25 cellular contexts compared by ENCODE assay signal in the genomic region with DNA sequence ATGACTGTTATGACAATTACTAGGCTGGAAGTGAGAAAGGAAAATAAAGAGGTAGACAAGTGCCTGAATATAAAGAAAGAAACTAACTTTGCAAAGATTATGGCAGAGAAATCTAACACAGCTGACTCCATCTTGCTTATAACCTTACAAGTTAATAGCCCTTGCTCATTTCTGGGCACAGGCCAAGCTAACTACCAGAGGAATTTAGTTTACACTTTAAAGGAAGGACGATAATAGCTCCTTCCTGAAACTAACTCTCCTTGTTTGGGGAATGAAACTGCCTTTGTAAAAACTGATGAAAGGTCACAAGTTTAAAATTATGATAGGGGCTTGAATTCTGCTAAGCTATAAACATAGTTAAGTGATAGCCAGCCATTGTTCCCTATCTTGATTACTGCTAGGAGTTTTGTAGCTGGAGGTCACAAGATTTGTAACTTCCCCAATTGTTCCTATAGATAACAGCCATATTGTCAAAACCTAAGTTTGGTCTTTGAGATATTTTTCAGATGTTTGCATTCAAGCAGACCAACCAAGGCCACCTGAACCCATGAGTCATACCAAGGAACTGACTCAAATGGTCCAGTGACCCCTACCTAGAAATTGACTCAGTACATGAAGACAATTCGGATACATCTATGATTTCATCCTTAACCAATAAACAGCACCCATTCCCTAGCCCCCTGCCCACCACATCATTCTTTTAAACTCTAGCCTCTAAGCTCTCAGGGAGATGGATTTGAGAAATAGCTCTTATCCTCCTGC.
DNase-seq lines count a peak whose midpoint lies in the region; ATAC-seq, FAIRE-seq and TF ChIP-seq lines count a peak whose summit lies in the region.
"Had no signal": no experiment of that assay in that cellular context is flagged by ENCODE, and none has a peak within 500 bp of the region (broad histone marks: within the 10 kb centered on the region; RNA-seq: fewer than 3 reads in every experiment).

No MANE protein-coding gene starts in this region.

- TF ChIP-seq RAD21 in GM12878 (IDR thresholded peaks at IDR 0.05; ENCODE audit: insufficient read depth, low read depth, low read length) = no peak

- peak; percentile 34 for ATAC-seq in GM18870 (IDR thresholded peaks at IDR 0.05; ENCODE audit: unreplicated experiment)
- peak; percentile 35 for ATAC-seq in HG02973 (IDR thresholded peaks at IDR 0.05; ENCODE audit: unreplicated experiment)
- ATAC-seq in GM12878 = peak; percentile 42
- ATAC-seq: effector memory CD8-positive, alpha-beta T cell; SK-N-SH treated with all-trans-retinoic acid at 6 μM for 48 hours had no signal

- H3K27ac ChIP-seq in GM12878 (ENCODE audit: control insufficient read depth, insufficient read depth) (no peak overlapping the region), small intestine (ENCODE audit: low read depth in 1 of 2, low read length in 1 of 2) (no peak overlapping the region)
- H3K27ac ChIP-seq: spleen, thoracic aorta had no signal

- H3K4me3 ChIP-seq in GM12878 (no peak overlapping the region), small intestine (ENCODE audit: low read depth in 1 of 2, low read length in 2 of 2) (no peak overlapping the region)
- H3K4me3 ChIP-seq: esophagus muscularis mucosa, MG63, spleen, thoracic aorta had no signal

- H3K9me3 ChIP-seq in GM12878 (replicated peaks; ENCODE audit: control insufficient read depth, insufficient read depth, low read length) = no peaks in the 10 kb centered on the region; the same call in 2 of the 3 replicates
- H3K9me3 ChIP-seq in small intestine (ENCODE audit: control insufficient read depth, low read depth) = no peaks in the 10 kb centered on the region
- H3K9me3 ChIP-seq: esophagus muscularis mucosa, MG63, thoracic aorta had no signal

- H3K79me2 ChIP-seq in GM12878 (ENCODE audit: control insufficient read depth, insufficient read depth, low read length) = no peaks in the 10 kb centered on the region

- H3K27me3 ChIP-seq in GM12878 (replicated peaks in 1 of 2; ENCODE audit: control insufficient read depth in 2 of 2, insufficient read depth in 2 of 2, low read length in 1 of 2) (no peaks in the 10 kb centered on the region), small intestine (ENCODE audit: control insufficient read depth in 2 of 2, insufficient read depth in 2 of 2, low read length in 2 of 2) (no peaks in the 10 kb centered on the region)
- H3K27me3 ChIP-seq: esophagus muscularis mucosa, MG63, spleen had no signal

- in situ Hi-C loops in GM12878 (cut with MboI) = no loop called here

- 6% methylated on average over 2 of the region's 2 CpGs for WGBS in GM12878 (ENCODE audit: insufficient coverage, insufficient replicate concordance, low lambda C conversion rate, missing lambda C conversion rate)
- WGBS in small intestine, 3 donors = 26 to 34% (median 29%) methylated on average over 2 of the region's 2 CpGs

- no peaks in the 10 kb centered on the region for H4K20me1 ChIP-seq in GM12878 (ENCODE audit: control insufficient read depth, insufficient read depth)

- TF ChIP-seq EP300 in GM12878 (IDR thresholded peaks at IDR 0.05; ENCODE audit: borderline replicate concordance in 1 of 2, control insufficient read depth in 1 of 2, low read depth in 2 of 2, low read length in 2 of 2) = no peak; a peak in 1 of 4 replicates

- POLR2A ChIA-PET in GM12878 (lab: Charles Lee) = no interaction called here

- H3K9ac ChIP-seq in GM12878 (ENCODE audit: control insufficient read depth, insufficient read depth, low read length) = no peak overlapping the region

- no TSS peak for BruUV-seq in GM12878 (replicated peaks; lab: Mats Ljungman, UMichigan)

- no peak for TF ChIP-seq CTCF in GM12878 (IDR thresholded peaks at IDR 0.05 in 2 of 3, conservative IDR thresholded peaks at IDR 0.05 in 1 of 3; ENCODE audit: control insufficient read depth in 2 of 3, extremely low read depth in 1 of 3, insufficient read depth in 1 of 3, low read depth in 3 of 3, low read length in 3 of 3)

- no peak overlapping the region for H3K4me2 ChIP-seq in GM12878 (ENCODE audit: control insufficient read depth, insufficient read depth)

- FAIRE-seq in GM12878 (lab: Jason Lieb, UNC) (no peak), small intestine (lab: Jason Lieb, UNC) (no peak), RCC 7860 (lab: Jason Lieb, UNC) (no peak)

- TF ChIP-seq POLR2A in GM12878 (IDR thresholded peaks at IDR 0.05; ENCODE audit: low read depth, low read length) = no peak

- intact Hi-C loops in GM12878 (cut with micrococcal nuclease; ENCODE audit: unreplicated experiment) = loop anchor here (5.0 kb wide), 1 partner anchor 116 kb away; no protein-coding TSS in a partner anchor

- H3K4me1 ChIP-seq in GM12878 (ENCODE audit: control insufficient read depth, insufficient read depth, low read length) = no peaks in the 10 kb centered on the region
- no peaks in the 10 kb centered on the region for H3K4me1 ChIP-seq in small intestine (ENCODE audit: control insufficient read depth in 2 of 2, insufficient read depth in 1 of 2, low read depth in 1 of 2, low read length in 1 of 2)
- H3K4me1 ChIP-seq: spleen had no signal

- CTCF ChIA-PET in GM12878 (lab: Yijun Ruan, JAX) = interaction anchor here (0.6 to 1.2 kb wide), 4 partner anchors 38 to 204 kb away, joined by 3 to 6 read pairs (median 4); no protein-coding TSS in a partner anchor

- no peak overlapping the region for H2AFZ ChIP-seq in GM12878 (ENCODE audit: control insufficient read depth, low read depth, low read length)

- SMC1A ChIA-PET in GM12878 (lab: Charles Lee; ENCODE audit: uncharacterized antibody, unreplicated experiment) = interaction anchor here (0.7 to 3.8 kb wide), 10 partner anchors 11 to 281 kb away, joined by 3 to 29 read pairs (median 4); no protein-coding TSS in a partner anchor

- H3K36me3 ChIP-seq in GM12878 (ENCODE audit: control insufficient read depth in 2 of 2, insufficient read depth in 2 of 2, low read length in 1 of 2) (no peaks in the 10 kb centered on the region), small intestine (ENCODE audit: control insufficient read depth in 2 of 2, insufficient read depth in 2 of 2, low read length in 2 of 2) (no peaks in the 10 kb centered on the region)
- H3K36me3 ChIP-seq: esophagus muscularis mucosa, MG63, spleen, thoracic aorta had no signal

- no peak for DNase-seq in GM12878 (ENCODE audit: low read depth, low spot score)
- DNase-seq in small intestine = peak; percentile 55
- DNase-seq in NCI-H1417 (lab: John Stamatoyannopoulos, UW) = no peak
- DNase-seq in COLO668 (lab: John Stamatoyannopoulos, UW; ENCODE audit: unreplicated experiment) = no peak
- DNase-seq in RCC 7860 (ENCODE audit: low spot score) = no peak
- DNase-seq: activated CD4-positive, alpha-beta memory T cell treated with anti-CD3 and anti-CD28 coated beads, Interleukin-2, amount 10 ng/mL, durations not matched to agents 7 days and 5 days; CD4-positive, alpha-beta memory T cell; DMS79 treated with DMSO at 0.1 percent for 48 hours; effector memory CD8-positive, alpha-beta T cell; kidney glomerular epithelial cell; MG63; naive B cell; NCI-H1694; NCI-H2171 treated with DMSO at 0.1 percent for 48 hours; NCI-H526; nucleus accumbens; retina; spleen; stimulated activated CD4-positive, alpha-beta T cell treated with anti-CD3 and anti-CD28 coated beads, Interleukin-4, amount 100 ng/mL, for 1 hour; stimulated activated naive CD4-positive, alpha-beta T cell had no signal

- RAD21 ChIA-PET in GM12878 (lab: Charles Lee; ENCODE audit: unreplicated experiment) = interaction anchor here (0.8 kb wide), 2 partner anchors 117 to 137 kb away, joined by 3 to 4 read pairs; no protein-coding TSS in a partner anchor

TF ChIP-seq in GM12878, 131 proteins besides CTCF, POLR2A, EP300 and RAD21 (continues in another document):
- TF ChIP-seq TCF12 (IDR thresholded peaks at IDR 0.05; ENCODE audit: low read depth, low read length) = no peak
- TF ChIP-seq RELA (IDR thresholded peaks at IDR 0.05; ENCODE audit: borderline replicate concordance, partially characterized antibody) = no peak
- TF ChIP-seq SIX5 (IDR thresholded peaks at IDR 0.05; ENCODE audit: low read depth, low read length, severe bottlenecking) = no peak
- no peak for TF ChIP-seq BRCA1 (IDR thresholded peaks at IDR 0.05; ENCODE audit: low read depth, low read length)
- no peak for TF ChIP-seq BMI1 (IDR thresholded peaks at IDR 0.05; ENCODE audit: borderline replicate concordance)
- no peak for TF ChIP-seq EGR1 (IDR thresholded peaks at IDR 0.05; ENCODE audit: borderline replicate concordance in 1 of 2, low read depth in 2 of 2, low read length in 2 of 2)
- TF ChIP-seq BHLHE40 (IDR thresholded peaks at IDR 0.05; ENCODE audit: borderline replicate concordance in 1 of 2, low read depth in 2 of 2, low read length in 1 of 2) = no peak
- no peak for TF ChIP-seq CBX5 (IDR thresholded peaks at IDR 0.05; ENCODE audit: low read depth)
- no peak for TF ChIP-seq STAT1 (conservative IDR thresholded peaks at IDR 0.05)
- no peak for TF ChIP-seq HDGF (IDR thresholded peaks at IDR 0.05)
- no peak for TF ChIP-seq HDAC6 (IDR thresholded peaks at IDR 0.05; ENCODE audit: unreplicated experiment)
- no peak for TF ChIP-seq SRF (IDR thresholded peaks at IDR 0.05; ENCODE audit: low read depth in 2 of 2, low read length in 2 of 2)
- TF ChIP-seq BACH1 (IDR thresholded peaks at IDR 0.05; ENCODE audit: borderline replicate concordance) = no peak
- TF ChIP-seq PML (IDR thresholded peaks at IDR 0.05; ENCODE audit: low read length) = no peak
- no peak for TF ChIP-seq NFXL1 (IDR thresholded peaks at IDR 0.05; ENCODE audit: borderline replicate concordance)
- TF ChIP-seq SIN3A (IDR thresholded peaks at IDR 0.05; ENCODE audit: low read depth, low read length) = no peak
- TF ChIP-seq GABPA (IDR thresholded peaks at IDR 0.05; ENCODE audit: low read depth) = no peak
- no peak for TF ChIP-seq SMAD1 (IDR thresholded peaks at IDR 0.05; ENCODE audit: low read depth, partially characterized antibody)
